13 cellular contexts compared by ENCODE assay signal in the genomic region with DNA sequence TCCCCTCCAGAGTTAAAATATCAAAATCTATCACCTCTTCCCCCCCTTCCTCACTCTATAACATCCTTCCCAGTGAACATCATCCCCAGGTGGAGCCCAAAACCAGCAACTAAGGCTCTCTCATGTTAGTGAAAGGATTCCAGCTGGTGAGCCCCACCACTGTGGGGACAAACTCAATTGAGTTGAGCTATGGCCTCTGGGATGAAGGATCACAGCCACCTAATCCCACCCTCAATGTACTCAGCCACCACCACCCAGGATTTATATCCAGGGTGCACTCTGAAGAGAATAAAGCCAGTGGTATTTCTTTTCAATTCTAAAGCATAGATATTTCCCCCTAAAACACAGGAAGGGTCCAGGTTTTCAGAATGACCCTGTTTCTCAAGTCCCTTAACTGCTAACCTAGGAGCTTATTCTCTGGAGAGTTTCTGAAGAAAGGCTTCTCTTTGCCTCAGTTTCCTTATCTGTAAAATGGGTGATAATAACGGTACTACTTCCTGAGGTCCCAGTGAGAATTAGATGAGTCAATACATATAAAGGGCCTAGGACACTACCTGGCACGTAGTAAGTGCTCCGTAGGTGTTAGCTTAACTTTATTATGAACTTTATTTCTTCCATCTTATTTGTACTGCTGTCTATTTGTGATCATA. TPM values are rescaled to one million over a fixed set of nuclear protein-coding genes. Genes with fewer than 3 reads are reported as not detected.
A peak's percentile ranks its signal among the peaks of the same experiment; 100 is the strongest.
DNase-seq lines count a peak whose midpoint lies in the region; ATAC-seq, FAIRE-seq and TF ChIP-seq lines count a peak whose summit lies in the region.
"Had no signal": no experiment of that assay in that cellular context is flagged by ENCODE, and none has a peak within 500 bp of the region (broad histone marks: within the 10 kb centered on the region; RNA-seq: fewer than 3 reads in every experiment).

No MANE protein-coding gene starts in this region.

- H3K27ac ChIP-seq in HepG2 (ENCODE audit: extremely low read length, insufficient read depth, low read length) (no peak overlapping the region), right lobe of liver (no peak overlapping the region), OCI-LY1 (ENCODE audit: low read depth, low read length, poor library complexity, severe bottlenecking) (peak overlapping the region; percentile 99), tibial nerve (peak overlapping the region in 1 of 4 donors; percentile 98)

- H3K9me3 ChIP-seq in HepG2 (ENCODE audit: low read length): no peaks in the 10 kb centered on the region
- no peaks in the 10 kb centered on the region for H3K9me3 ChIP-seq in right lobe of liver
- H3K9me3 ChIP-seq in OCI-LY1 (ENCODE audit: low read length): no peaks in the 10 kb centered on the region
- no peaks in the 10 kb centered on the region for H3K9me3 ChIP-seq in endocrine pancreas (ENCODE audit: control insufficient read depth, low read length)
- H3K9me3 ChIP-seq in tibial nerve: no peaks in the 10 kb centered on the region

- H3K4me2 ChIP-seq in HepG2 (ENCODE audit: low read depth, low read length): no peak overlapping the region
- peak overlapping the region; percentile 98 for H3K4me2 ChIP-seq in OCI-LY1 (ENCODE audit: low read length)

- TF ChIP-seq EP300 in HepG2 (IDR thresholded peaks at IDR 0.05; ENCODE audit: low read depth in 2 of 2, low read length in 2 of 2) (no peak), HepG2 (CRISPR knock-in tag; IDR thresholded peaks at IDR 0.05; ENCODE audit: borderline replicate concordance) (no peak), tibial nerve (IDR thresholded peaks at IDR 0.05) (no peak)

- H3K4me3 Mint-ChIP-seq in activated T-cell treated with anti-CD3 and anti-CD28 coated beads, Interleukin-2, amount 50 U/mL, for 24 hours: no peak overlapping the region
- H3K4me3 Mint-ChIP-seq: CD8-positive, alpha-beta T cell; stimulated activated memory B cell treated with anti-CD40 and anti-IgM and Interleukin-4, amounts not matched to agents 10 μg/mL and 1 μg/mL and 100 μg/mL, for 72 hours had no signal

- no peaks in the 10 kb centered on the region for H3K36me3 Mint-ChIP-seq in activated T-cell treated with anti-CD3 and anti-CD28 coated beads, Interleukin-2, amount 50 U/mL, for 24 hours (ENCODE audit: low read depth)
- H3K36me3 Mint-ChIP-seq: stimulated activated memory B cell treated with anti-CD40 and anti-IgM and Interleukin-4, amounts not matched to agents 10 μg/mL and 1 μg/mL and 100 μg/mL, for 72 hours had no signal

- no peaks in the 10 kb centered on the region for H3K27me3 Mint-ChIP-seq in activated T-cell treated with anti-CD3 and anti-CD28 coated beads, Interleukin-2, amount 50 U/mL, for 24 hours
- H3K27me3 Mint-ChIP-seq: stimulated activated memory B cell treated with anti-CD40 and anti-IgM and Interleukin-4, amounts not matched to agents 10 μg/mL and 1 μg/mL and 100 μg/mL, for 72 hours had no signal

- H3K4me1 ChIP-seq in HepG2 (ENCODE audit: insufficient read depth, low read length) (peaks cover 34% of the 10 kb centered on the region), right lobe of liver (peaks cover 0 to 17% (median 7%) of the 10 kb centered on the region in 4 donors), OCI-LY1 (ENCODE audit: insufficient read depth, low read length, severe bottlenecking) (peaks cover 26% of the 10 kb centered on the region), endocrine pancreas (ENCODE audit: control insufficient read depth, insufficient read depth, low read length) (peaks cover 8% of the 10 kb centered on the region), tibial nerve (peaks cover 0 to 19% (median 14%) of the 10 kb centered on the region in 4 donors)

- no peak for FAIRE-seq in HepG2 (lab: Jason Lieb, UNC)

- H3K36me3 ChIP-seq in HepG2 (replicated peaks in 1 of 2; ENCODE audit: control insufficient read depth in 1 of 2, insufficient read depth in 2 of 2, low read length in 2 of 2) (no peaks in the 10 kb centered on the region), right lobe of liver (no peaks in the 10 kb centered on the region), OCI-LY1 (ENCODE audit: insufficient read depth, low read length) (no peaks in the 10 kb centered on the region), endocrine pancreas (ENCODE audit: control insufficient read depth, insufficient read depth, low read length) (no peaks in the 10 kb centered on the region), tibial nerve (no peaks in the 10 kb centered on the region)

- H3K4me1 Mint-ChIP-seq in activated T-cell treated with anti-CD3 and anti-CD28 coated beads, Interleukin-2, amount 50 U/mL, for 24 hours (ENCODE audit: low read depth): peaks cover 29% of the 10 kb centered on the region

- no peaks in the 10 kb centered on the region for H4K20me1 ChIP-seq in HepG2 (ENCODE audit: insufficient read depth, low read length)
- H4K20me1 ChIP-seq in OCI-LY1 (ENCODE audit: insufficient read depth, low read length): no peaks in the 10 kb centered on the region

- no peak overlapping the region for H2AFZ ChIP-seq in HepG2 (ENCODE audit: low read length)
- H2AFZ ChIP-seq in OCI-LY1 (ENCODE audit: low read length): no peak overlapping the region

- intact Hi-C loops in HepG2 (cut with micrococcal nuclease; ENCODE audit: unreplicated experiment) (no loop called here), right lobe of liver (cut with DNase I) (no loop called here)

- CTCF ChIA-PET in HepG2 (lab: Yijun Ruan, JAX; ENCODE audit: low intra/inter-chr PET ratio, low total read pairs): no interaction called here

- no peak for ATAC-seq in HepG2
- ATAC-seq in right lobe of liver: no peak
- ATAC-seq in HG03460 (IDR thresholded peaks at IDR 0.05; ENCODE audit: unreplicated experiment): no peak
- ATAC-seq: CD8-positive, alpha-beta T cell; stimulated activated memory B cell treated with anti-CD40 and anti-IgM and Interleukin-4, amounts not matched to agents 10 μg/mL and 1 μg/mL and 100 μg/mL, for 72 hours had no signal

- H3K9ac ChIP-seq in HepG2 (ENCODE audit: insufficient read depth, low read depth, low read length) (no peak overlapping the region), OCI-LY1 (ENCODE audit: low read length) (peak overlapping the region; percentile 95; the same call in 1 of the 2 replicates), endocrine pancreas (ENCODE audit: control insufficient read depth, insufficient read depth, low read length) (no peak overlapping the region)

- DNase-seq in HepG2 (ENCODE audit: low spot score): no peak
- no peak for DNase-seq in right lobe of liver
- DNase-seq in activated T-cell treated with anti-CD3 and anti-CD28 coated beads, Interleukin-2, amount 50 U/mL, for 24 hours: no peak
- DNase-seq in midbrain (lab: John Stamatoyannopoulos, UW): no peak
- no peak for DNase-seq in tibial nerve (ENCODE audit: low spot score in 2 of 2)
- DNase-seq: aorta; CD8-positive, alpha-beta T cell; NCI-H2227 treated with DMSO at 0.1 percent for 48 hours; stimulated activated CD4-positive, alpha-beta T cell treated with anti-CD3 and anti-CD28 coated beads, Interleukin-4, amount 100 ng/mL, for 24 hours had no signal

- no peak overlapping the region for H3K27ac Mint-ChIP-seq in activated T-cell treated with anti-CD3 and anti-CD28 coated beads, Interleukin-2, amount 50 U/mL, for 24 hours
- H3K27ac Mint-ChIP-seq: CD8-positive, alpha-beta T cell; stimulated activated memory B cell treated with anti-CD40 and anti-IgM and Interleukin-4, amounts not matched to agents 10 μg/mL and 1 μg/mL and 100 μg/mL, for 72 hours had no signal

- in situ Hi-C loops in HepG2 (cut with HindIII; ENCODE audit: extremely low pct_ligation_motif_present, low pct_unique_long_range_greater_than_20kb): no loop called here

- H3K9me2 ChIP-seq in OCI-LY1 (ENCODE audit: low read depth, low read length): no peaks in the 10 kb centered on the region

- no peak for TF ChIP-seq RAD21 in HepG2 (CRISPR knock-in tag; IDR thresholded peaks at IDR 0.05)

- TF ChIP-seq CTCF in HepG2 (CRISPR knock-in tag; IDR thresholded peaks at IDR 0.05) (no peak), right lobe of liver (IDR thresholded peaks at IDR 0.05) (no peak), OCI-LY1 (IDR thresholded peaks at IDR 0.05; ENCODE audit: low read length) (no peak), tibial nerve (IDR thresholded peaks at IDR 0.05) (no peak)

- WGBS in HepG2 (ENCODE audit: low lambda C conversion rate): 94% methylated on average over 3 of the region's 3 CpGs
- 40% methylated on average over 1 of the region's 3 CpGs for WGBS in right lobe of liver (ENCODE audit: insufficient coverage, low coverage, low lambda C conversion rate, missing lambda C conversion rate)
- WGBS in tibial nerve, 2 donors: 86 to 89% methylated on average over 3 of the region's 3 CpGs

- H3K27me3 ChIP-seq in HepG2 (ENCODE audit: control insufficient read depth in 1 of 2, insufficient read depth in 2 of 2, low read length in 2 of 2) (no peaks in the 10 kb centered on the region; a peak in 1 of 5 replicates), right lobe of liver (no peaks in the 10 kb centered on the region), OCI-LY1 (ENCODE audit: insufficient read depth, low read length) (no peaks in the 10 kb centered on the region), endocrine pancreas (ENCODE audit: control insufficient read depth, insufficient read depth, low read length) (no peaks in the 10 kb centered on the region), tibial nerve (no peaks in the 10 kb centered on the region)

- no peaks in the 10 kb centered on the region for H3K9me3 Mint-ChIP-seq in activated T-cell treated with anti-CD3 and anti-CD28 coated beads, Interleukin-2, amount 50 U/mL, for 24 hours
- H3K9me3 Mint-ChIP-seq: CD8-positive, alpha-beta T cell; stimulated activated memory B cell treated with anti-CD40 and anti-IgM and Interleukin-4, amounts not matched to agents 10 μg/mL and 1 μg/mL and 100 μg/mL, for 72 hours had no signal

- no peak overlapping the region for H3K4me3 ChIP-seq in HepG2 (replicated peaks in 1 of 3; ENCODE audit: insufficient read depth in 1 of 3, low read depth in 2 of 3, low read length in 3 of 3)
- peak overlapping the region in 1 of 3 donors; percentile 69 for H3K4me3 ChIP-seq in right lobe of liver
- peak overlapping the region; percentile 73 for H3K4me3 ChIP-seq in OCI-LY1 (ENCODE audit: low read depth, low read length, poor library complexity, severe bottlenecking)
- H3K4me3 ChIP-seq in endocrine pancreas (ENCODE audit: control insufficient read depth, insufficient read depth, low read length): peak overlapping the region; percentile 95
- no peak overlapping the region for H3K4me3 ChIP-seq in tibial nerve

- peaks cover 3% of the 10 kb centered on the region for H3K79me2 ChIP-seq in HepG2 (ENCODE audit: insufficient read depth, low read length)
- H3K79me2 ChIP-seq in OCI-LY1 (ENCODE audit: insufficient read depth, low read length): no peaks in the 10 kb centered on the region

- no TSS peak for BruUV-seq in HepG2 (replicated peaks; lab: Mats Ljungman, UMichigan)

- TF ChIP-seq POLR2A in HepG2 (IDR thresholded peaks at IDR 0.05; ENCODE audit: insufficient read depth in 1 of 2, low read depth in 2 of 2, low read length in 2 of 2) (no peak), right lobe of liver (IDR thresholded peaks at IDR 0.05) (no peak), tibial nerve (IDR thresholded peaks at IDR 0.05) (no peak)

- H3F3A ChIP-seq in OCI-LY1 (ENCODE audit: insufficient read depth, low read length): peaks cover 8% of the 10 kb centered on the region

- POLR2A ChIA-PET in HepG2 (lab: Yijun Ruan, JAX): no interaction called here

RNA-seq across cellular contexts. Expression of a gene that starts 15.6 kb away (rescaled TPM):
- 3.1 and 4.2 TPM in 2 replicates for total RNA-seq in HepG2 (2016; rRNA removed; fragmentation: Illumina TruSeq; extraction: Trizol)
- total RNA-seq in HepG2 (2016; cell fraction: cytosol; rRNA removed; fragmentation: Illumina TruSeq; extraction: Trizol; ENCODE audit: low read depth): 2.1 and 2.4 TPM in 2 replicates
- 3.6 and 3.9 TPM in 2 replicates for total RNA-seq in HepG2 (2016; cell fraction: insoluble cytoplasmic fraction; rRNA removed; fragmentation: Illumina TruSeq; extraction: Trizol)
- total RNA-seq in HepG2 (2016; cell fraction: membrane; rRNA removed; fragmentation: Illumina TruSeq; extraction: Trizol): 2.0 and 2.7 TPM in 2 replicates
- 3.2 and 3.5 TPM in 2 replicates for total RNA-seq in HepG2 (2016; cell fraction: nucleus; rRNA removed; fragmentation: Illumina TruSeq; extraction: Trizol)
- 2.9 and 3.2 TPM in 2 replicates for polyA plus RNA-seq in HepG2 (2011; rRNA removed)
- polyA plus RNA-seq in HepG2 (2011; cell fraction: cytosol; rRNA removed): 2.9 and 4.8 TPM in 2 replicates
- 8.1 and 8.9 TPM in 2 replicates for polyA plus RNA-seq in HepG2 (2011; cell fraction: nucleus; rRNA removed)
- 2.5 and 2.8 TPM in 2 replicates for polyA plus RNA-seq in HepG2 (2012)
- 2.0 and 2.6 TPM in 2 replicates for polyA plus RNA-seq in HepG2 (2016; cell fraction: cytosol; fragmentation: Illumina TruSeq; extraction: Trizol; ENCODE audit: low read depth)
- 3.3 and 5.4 TPM in 2 replicates for polyA plus RNA-seq in HepG2 (2016; cell fraction: insoluble cytoplasmic fraction; fragmentation: Illumina TruSeq; extraction: Trizol; ENCODE audit: low read depth)
- 2.5 and 2.8 TPM in 2 replicates for polyA plus RNA-seq in HepG2 (2016; cell fraction: membrane; fragmentation: Illumina TruSeq; extraction: Trizol; ENCODE audit: low read depth)
- polyA plus RNA-seq in HepG2 (2016; cell fraction: nucleus; fragmentation: Illumina TruSeq; extraction: Trizol; ENCODE audit: insufficient read depth, low read depth): 4.8 TPM in 2 replicates
- polyA minus RNA-seq in HepG2 (2011; rRNA and poly(A)+ RNA removed; ENCODE audit: low replicate concordance): 1.4 and 3.8 TPM in 2 replicates
- 0.79 TPM in 1 of 2 replicates, not detected in the other for polyA minus RNA-seq in HepG2 (2011; cell fraction: cytosol; rRNA and poly(A)+ RNA removed)
- 1.4 and 1.9 TPM in 2 replicates for polyA minus RNA-seq in HepG2 (2011; cell fraction: nucleus; rRNA and poly(A)+ RNA removed)
- total RNA-seq in right lobe of liver: 10 to 100 TPM in 3 of 6 experiments, 1 to 10 TPM in 3; 8.4 to 23.7 (median 9.5) TPM
- total RNA-seq in tibial nerve: 10 to 100 TPM; 28.5 to 81.9 (median 57.8) TPM

RNA-seq across cellular contexts. Expression of a gene that starts 33.9 kb away (rescaled TPM):
- total RNA-seq in HepG2 (2016; rRNA removed; fragmentation: Illumina TruSeq; extraction: Trizol) (0.45 and 0.84 TPM in 2 replicates), right lobe of liver (under 1 TPM; 0.12 to 0.50 (median 0.25) TPM), tibial nerve (1 to 10 TPM in 2 of 4 donors, under 1 TPM in 2; 0.66 to 2.7 (median 1.8) TPM)
- total RNA-seq in HepG2 (2016; cell fraction: cytosol; rRNA removed; fragmentation: Illumina TruSeq; extraction: Trizol; ENCODE audit: low read depth): 0.10 and 0.18 TPM in 2 replicates
- 0.55 and 0.89 TPM in 2 replicates for total RNA-seq in HepG2 (2016; cell fraction: insoluble cytoplasmic fraction; rRNA removed; fragmentation: Illumina TruSeq; extraction: Trizol)
- total RNA-seq in HepG2 (2016; cell fraction: membrane; rRNA removed; fragmentation: Illumina TruSeq; extraction: Trizol): 0.22 and 0.34 TPM in 2 replicates
- total RNA-seq in HepG2 (2016; cell fraction: nucleus; rRNA removed; fragmentation: Illumina TruSeq; extraction: Trizol): 0.84 and 1.3 TPM in 2 replicates
- 1.9 and 3.3 TPM in 2 replicates for polyA plus RNA-seq in HepG2 (2011; rRNA removed)
- polyA plus RNA-seq in HepG2 (2011; cell fraction: cytosol; rRNA removed): 2.0 and 3.0 TPM in 2 replicates
- 3.7 and 5.5 TPM in 2 replicates for polyA plus RNA-seq in HepG2 (2011; cell fraction: nucleus; rRNA removed)
- 1.8 and 4.2 TPM in 2 replicates for polyA plus RNA-seq in HepG2 (2012)
- polyA plus RNA-seq in HepG2 (2016; cell fraction: cytosol; fragmentation: Illumina TruSeq; extraction: Trizol; ENCODE audit: low read depth): 0.05 and 0.08 TPM in 2 replicates
- polyA plus RNA-seq in HepG2 (2016; cell fraction: insoluble cytoplasmic fraction; fragmentation: Illumina TruSeq; extraction: Trizol; ENCODE audit: low read depth): 0.45 and 0.50 TPM in 2 replicates
- polyA plus RNA-seq in HepG2 (2016; cell fraction: membrane; fragmentation: Illumina TruSeq; extraction: Trizol; ENCODE audit: low read depth): 0.13 and 0.18 TPM in 2 replicates
- 1.7 and 2.1 TPM in 2 replicates for polyA plus RNA-seq in HepG2 (2016; cell fraction: nucleus; fragmentation: Illumina TruSeq; extraction: Trizol; ENCODE audit: insufficient read depth, low read depth)
- 0.19 and 5.4 TPM in 2 replicates for polyA minus RNA-seq in HepG2 (2011; rRNA and poly(A)+ RNA removed; ENCODE audit: low replicate concordance)
- polyA minus RNA-seq in HepG2 (2011; cell fraction: cytosol; rRNA and poly(A)+ RNA removed): 1.5 and 1.9 TPM in 2 replicates
- 2.1 and 2.9 TPM in 2 replicates for polyA minus RNA-seq in HepG2 (2011; cell fraction: nucleus; rRNA and poly(A)+ RNA removed)

RNA-seq across cellular contexts. Expression of a gene that starts 43.9 kb away (rescaled TPM):
- total RNA-seq in HepG2 (2016; rRNA removed; fragmentation: Illumina TruSeq; extraction: Trizol): 14.8 and 24.6 TPM in 2 replicates
- 3.4 and 4.9 TPM in 2 replicates for total RNA-seq in HepG2 (2016; cell fraction: cytosol; rRNA removed; fragmentation: Illumina TruSeq; extraction: Trizol; ENCODE audit: low read depth)
- total RNA-seq in HepG2 (2016; cell fraction: insoluble cytoplasmic fraction; rRNA removed; fragmentation: Illumina TruSeq; extraction: Trizol): 11.6 and 24.9 TPM in 2 replicates
- 10.3 and 11.6 TPM in 2 replicates for total RNA-seq in HepG2 (2016; cell fraction: membrane; rRNA removed; fragmentation: Illumina TruSeq; extraction: Trizol)
- 11.4 and 16.3 TPM in 2 replicates for total RNA-seq in HepG2 (2016; cell fraction: nucleus; rRNA removed; fragmentation: Illumina TruSeq; extraction: Trizol)
- 13.8 and 14.6 TPM in 2 replicates for polyA plus RNA-seq in HepG2 (2011; rRNA removed)
- 9.1 and 10.1 TPM in 2 replicates for polyA plus RNA-seq in HepG2 (2011; cell fraction: cytosol; rRNA removed)
- polyA plus RNA-seq in HepG2 (2011; cell fraction: nucleus; rRNA removed): 10.6 and 12.6 TPM in 2 replicates
- 36.2 and 39.4 TPM in 2 replicates for polyA plus RNA-seq in HepG2 (2012)
- 11.3 and 13.8 TPM in 2 replicates for polyA plus RNA-seq in HepG2 (2016; cell fraction: cytosol; fragmentation: Illumina TruSeq; extraction: Trizol; ENCODE audit: low read depth)
- 37.5 and 53.9 TPM in 2 replicates for polyA plus RNA-seq in HepG2 (2016; cell fraction: insoluble cytoplasmic fraction; fragmentation: Illumina TruSeq; extraction: Trizol; ENCODE audit: low read depth)
- 17.3 and 22.1 TPM in 2 replicates for polyA plus RNA-seq in HepG2 (2016; cell fraction: membrane; fragmentation: Illumina TruSeq; extraction: Trizol; ENCODE audit: low read depth)
- 28.9 and 31.3 TPM in 2 replicates for polyA plus RNA-seq in HepG2 (2016; cell fraction: nucleus; fragmentation: Illumina TruSeq; extraction: Trizol; ENCODE audit: insufficient read depth, low read depth)
- polyA minus RNA-seq in HepG2 (2011; rRNA and poly(A)+ RNA removed; ENCODE audit: low replicate concordance): 14.9 and 44.2 TPM in 2 replicates
- 14.8 and 15.7 TPM in 2 replicates for polyA minus RNA-seq in HepG2 (2011; cell fraction: cytosol; rRNA and poly(A)+ RNA removed)
- polyA minus RNA-seq in HepG2 (2011; cell fraction: nucleus; rRNA and poly(A)+ RNA removed): 12.9 and 16.2 TPM in 2 replicates
- total RNA-seq in right lobe of liver: 10 to 100 TPM in 5 of 6 experiments, 1 to 10 TPM in 1; 8.2 to 18.5 (median 12.2) TPM
- 10 to 100 TPM in 2 of 4 donors, 1 to 10 TPM in 2; 6.3 to 14.3 (median 9.7) TPM for total RNA-seq in tibial nerve

RNA-seq across cellular contexts. Expression of a gene that starts 53.0 kb away (rescaled TPM):
- total RNA-seq in HepG2 (2016; rRNA removed; fragmentation: Illumina TruSeq; extraction: Trizol) (0.27 and 0.49 TPM in 2 replicates), right lobe of liver (1 to 10 TPM in 5 of 6 experiments, under 1 TPM in 1; 0.97 to 7.1 (median 3.6) TPM), tibial nerve (10 to 100 TPM; 10.3 to 21.4 (median 13.6) TPM)
- not detected in 2 replicates for total RNA-seq in HepG2 (2016; cell fraction: cytosol; rRNA removed; fragmentation: Illumina TruSeq; extraction: Trizol; ENCODE audit: low read depth)
- total RNA-seq in HepG2 (2016; cell fraction: insoluble cytoplasmic fraction; rRNA removed; fragmentation: Illumina TruSeq; extraction: Trizol): 0.48 and 0.61 TPM in 2 replicates
- total RNA-seq in HepG2 (2016; cell fraction: membrane; rRNA removed; fragmentation: Illumina TruSeq; extraction: Trizol): 0.09 and 0.28 TPM in 2 replicates
- total RNA-seq in HepG2 (2016; cell fraction: nucleus; rRNA removed; fragmentation: Illumina TruSeq; extraction: Trizol): 0.65 and 0.72 TPM in 2 replicates
- polyA plus RNA-seq in HepG2 (2011; rRNA removed): 2.8 and 4.0 TPM in 2 replicates
- 1.5 and 2.7 TPM in 2 replicates for polyA plus RNA-seq in HepG2 (2011; cell fraction: cytosol; rRNA removed)
- polyA plus RNA-seq in HepG2 (2011; cell fraction: nucleus; rRNA removed): 10.8 and 17.5 TPM in 2 replicates
- polyA plus RNA-seq in HepG2 (2012): 2.8 and 4.1 TPM in 2 replicates
- 0.11 TPM in 1 of 2 replicates, not detected in the other for polyA plus RNA-seq in HepG2 (2016; cell fraction: cytosol; fragmentation: Illumina TruSeq; extraction: Trizol; ENCODE audit: low read depth)
- 0.31 and 0.47 TPM in 2 replicates for polyA plus RNA-seq in HepG2 (2016; cell fraction: insoluble cytoplasmic fraction; fragmentation: Illumina TruSeq; extraction: Trizol; ENCODE audit: low read depth)
- polyA plus RNA-seq in HepG2 (2016; cell fraction: membrane; fragmentation: Illumina TruSeq; extraction: Trizol; ENCODE audit: low read depth): 0.16 TPM in 1 of 2 replicates, not detected in the other
- 1.5 and 2.0 TPM in 2 replicates for polyA plus RNA-seq in HepG2 (2016; cell fraction: nucleus; fragmentation: Illumina TruSeq; extraction: Trizol; ENCODE audit: insufficient read depth, low read depth)
- 4.0 and 9.4 TPM in 2 replicates for polyA minus RNA-seq in HepG2 (2011; rRNA and poly(A)+ RNA removed; ENCODE audit: low replicate concordance)
- 0.89 and 1.3 TPM in 2 replicates for polyA minus RNA-seq in HepG2 (2011; cell fraction: cytosol; rRNA and poly(A)+ RNA removed)
- polyA minus RNA-seq in HepG2 (2011; cell fraction: nucleus; rRNA and poly(A)+ RNA removed): 5.4 and 10.2 TPM in 2 replicates

Comparison
In these comparisons a context has a peak if more than half of its experiments do, and no peak if none do; other contexts are left out.
1. H3K4me3 ChIP-seq: peak in OCI-LY1 (single experiment) and endocrine pancreas (single experiment); none in HepG2 (0 of 3) and tibial nerve (0 of 4).